ENCODE assay signal across 1 cellular context in genomic region chr16:79600636-79601091, GRCh38.
TF ChIP-seq lines count a peak whose summit lies in the region.

MAF (minus strand) TSS chr16:79600737; CDS start chr16:79599902, 835 bp downstream.

TF ChIP-seq in K562, 482 proteins besides CTCF, POLR2A, EP300 and RAD21 (continued from another document and continues in another):
- TF ChIP-seq, protein P1, sequence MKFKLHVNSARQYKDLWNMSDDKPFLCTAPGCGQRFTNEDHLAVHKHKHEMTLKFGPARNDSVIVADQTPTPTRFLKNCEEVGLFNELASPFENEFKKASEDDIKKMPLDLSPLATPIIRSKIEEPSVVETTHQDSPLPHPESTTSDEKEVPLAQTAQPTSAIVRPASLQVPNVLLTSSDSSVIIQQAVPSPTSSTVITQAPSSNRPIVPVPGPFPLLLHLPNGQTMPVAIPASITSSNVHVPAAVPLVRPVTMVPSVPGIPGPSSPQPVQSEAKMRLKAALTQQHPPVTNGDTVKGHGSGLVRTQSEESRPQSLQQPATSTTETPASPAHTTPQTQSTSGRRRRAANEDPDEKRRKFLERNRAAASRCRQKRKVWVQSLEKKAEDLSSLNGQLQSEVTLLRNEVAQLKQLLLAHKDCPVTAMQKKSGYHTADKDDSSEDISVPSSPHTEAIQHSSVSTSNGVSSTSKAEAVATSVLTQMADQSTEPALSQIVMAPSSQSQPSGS (CRISPR knock-in tag; IDR thresholded peaks at IDR 0.05), result no peak
- no peak for TF ChIP-seq ZC3H8 (IDR thresholded peaks at IDR 0.05)
- TF ChIP-seq, protein P2, sequence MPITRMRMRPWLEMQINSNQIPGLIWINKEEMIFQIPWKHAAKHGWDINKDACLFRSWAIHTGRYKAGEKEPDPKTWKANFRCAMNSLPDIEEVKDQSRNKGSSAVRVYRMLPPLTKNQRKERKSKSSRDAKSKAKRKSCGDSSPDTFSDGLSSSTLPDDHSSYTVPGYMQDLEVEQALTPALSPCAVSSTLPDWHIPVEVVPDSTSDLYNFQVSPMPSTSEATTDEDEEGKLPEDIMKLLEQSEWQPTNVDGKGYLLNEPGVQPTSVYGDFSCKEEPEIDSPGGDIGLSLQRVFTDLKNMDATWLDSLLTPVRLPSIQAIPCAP (CRISPR knock-in tag; IDR thresholded peaks at IDR 0.05; ENCODE audit: borderline replicate concordance), result no peak
- 0 out of 2 replicates have a peak, but pooled peaks have one; percentile 23 for TF ChIP-seq USF2 (CRISPR knock-in tag; IDR thresholded peaks at IDR 0.05)
- no peak for TF ChIP-seq MYBL2 (IDR thresholded peaks at IDR 0.05; ENCODE audit: low read depth)
- TF ChIP-seq MYBL2 (CRISPR knock-in tag; IDR thresholded peaks at IDR 0.05; ENCODE audit: borderline replicate concordance), result no peak
- no peak for TF ChIP-seq ZNF282 (CRISPR knock-in tag; IDR thresholded peaks at IDR 0.05)
- no peak for TF ChIP-seq ZNF134 (CRISPR knock-in tag; conservative IDR thresholded peaks at IDR 0.05)
- TF ChIP-seq NFIC (IDR thresholded peaks at IDR 0.05), result no peak
- TF ChIP-seq HSF4 (CRISPR knock-in tag; IDR thresholded peaks at IDR 0.05; ENCODE audit: borderline replicate concordance), result no peak
- no peak for TF ChIP-seq HDAC3 (IDR thresholded peaks at IDR 0.05; ENCODE audit: borderline replicate concordance, partially characterized antibody)
- TF ChIP-seq ZNF124 (CRISPR knock-in tag; IDR thresholded peaks at IDR 0.05), result no peak
- peak; percentile 40; the same call in 1 of the 2 replicates for TF ChIP-seq CREM (IDR thresholded peaks at IDR 0.05; ENCODE audit: low read depth)
- TF ChIP-seq, protein P3, sequence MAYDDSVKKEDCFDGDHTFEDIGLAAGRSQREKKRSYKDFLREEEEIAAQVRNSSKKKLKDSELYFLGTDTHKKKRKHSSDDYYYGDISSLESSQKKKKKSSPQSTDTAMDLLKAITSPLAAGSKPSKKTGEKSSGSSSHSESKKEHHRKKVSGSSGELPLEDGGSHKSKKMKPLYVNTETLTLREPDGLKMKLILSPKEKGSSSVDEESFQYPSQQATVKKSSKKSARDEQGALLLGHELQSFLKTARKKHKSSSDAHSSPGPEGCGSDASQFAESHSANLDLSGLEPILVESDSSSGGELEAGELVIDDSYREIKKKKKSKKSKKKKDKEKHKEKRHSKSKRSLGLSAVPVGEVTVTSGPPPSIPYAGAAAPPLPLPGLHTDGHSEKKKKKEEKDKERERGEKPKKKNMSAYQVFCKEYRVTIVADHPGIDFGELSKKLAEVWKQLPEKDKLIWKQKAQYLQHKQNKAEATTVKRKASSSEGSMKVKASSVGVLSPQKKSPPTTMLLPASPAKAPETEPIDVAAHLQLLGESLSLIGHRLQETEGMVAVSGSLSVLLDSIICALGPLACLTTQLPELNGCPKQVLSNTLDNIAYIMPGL (CRISPR knock-in tag; IDR thresholded peaks at IDR 0.05), result no peak
- TF ChIP-seq ZEB2 (IDR thresholded peaks at IDR 0.05), result no peak
- no peak for TF ChIP-seq JUNB (CRISPR knock-in tag; conservative IDR thresholded peaks at IDR 0.05)
- TF ChIP-seq NR3C1 (CRISPR knock-in tag; IDR thresholded peaks at IDR 0.05), result no peak
- no peak for TF ChIP-seq CHD4 (IDR thresholded peaks at IDR 0.05; ENCODE audit: insufficient read depth, insufficient replicate concordance, low read depth, low read length, poor library complexity, severe bottlenecking)
- no peak for TF ChIP-seq TRIM28 (IDR thresholded peaks at IDR 0.05)
- TF ChIP-seq BRF1 (IDR thresholded peaks at IDR 0.05; ENCODE audit: borderline replicate concordance, extremely low read depth, insufficient read length), result no peak
- no peak for TF ChIP-seq CBX1 (IDR thresholded peaks at IDR 0.05; ENCODE audit: low read depth)
- TF ChIP-seq, protein P4, sequence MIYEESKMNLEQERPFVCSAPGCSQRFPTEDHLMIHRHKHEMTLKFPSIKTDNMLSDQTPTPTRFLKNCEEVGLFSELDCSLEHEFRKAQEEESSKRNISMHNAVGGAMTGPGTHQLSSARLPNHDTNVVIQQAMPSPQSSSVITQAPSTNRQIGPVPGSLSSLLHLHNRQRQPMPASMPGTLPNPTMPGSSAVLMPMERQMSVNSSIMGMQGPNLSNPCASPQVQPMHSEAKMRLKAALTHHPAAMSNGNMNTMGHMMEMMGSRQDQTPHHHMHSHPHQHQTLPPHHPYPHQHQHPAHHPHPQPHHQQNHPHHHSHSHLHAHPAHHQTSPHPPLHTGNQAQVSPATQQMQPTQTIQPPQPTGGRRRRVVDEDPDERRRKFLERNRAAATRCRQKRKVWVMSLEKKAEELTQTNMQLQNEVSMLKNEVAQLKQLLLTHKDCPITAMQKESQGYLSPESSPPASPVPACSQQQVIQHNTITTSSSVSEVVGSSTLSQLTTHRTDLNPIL (CRISPR knock-in tag; IDR thresholded peaks at IDR 0.05), result no peak
- TF ChIP-seq FOXP1 (CRISPR knock-in tag; IDR thresholded peaks at IDR 0.05), result no peak
- TF ChIP-seq HDGF (IDR thresholded peaks at IDR 0.05), result no peak
- TF ChIP-seq, protein P5, sequence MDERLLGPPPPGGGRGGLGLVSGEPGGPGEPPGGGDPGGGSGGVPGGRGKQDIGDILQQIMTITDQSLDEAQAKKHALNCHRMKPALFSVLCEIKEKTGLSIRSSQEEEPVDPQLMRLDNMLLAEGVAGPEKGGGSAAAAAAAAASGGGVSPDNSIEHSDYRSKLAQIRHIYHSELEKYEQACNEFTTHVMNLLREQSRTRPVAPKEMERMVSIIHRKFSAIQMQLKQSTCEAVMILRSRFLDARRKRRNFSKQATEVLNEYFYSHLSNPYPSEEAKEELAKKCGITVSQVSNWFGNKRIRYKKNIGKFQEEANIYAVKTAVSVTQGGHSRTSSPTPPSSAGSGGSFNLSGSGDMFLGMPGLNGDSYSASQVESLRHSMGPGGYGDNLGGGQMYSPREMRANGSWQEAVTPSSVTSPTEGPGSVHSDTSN (CRISPR knock-in tag; IDR thresholded peaks at IDR 0.05; ENCODE audit: low read depth), result no peak
- TF ChIP-seq, protein P5 (tag; conservative IDR thresholded peaks at IDR 0.05; ENCODE audit: low read depth), result peak; percentile 92
- TF ChIP-seq TAF9B (IDR thresholded peaks at IDR 0.05; ENCODE audit: partially characterized antibody), result peak; percentile 82
- TF ChIP-seq MEF2D (tag; conservative IDR thresholded peaks at IDR 0.05; ENCODE audit: low read depth), result no peak
- no peak for TF ChIP-seq BDP1 (IDR thresholded peaks at IDR 0.05; ENCODE audit: insufficient read depth, insufficient read length)
- TF ChIP-seq DACH1 (IDR thresholded peaks at IDR 0.05; ENCODE audit: partially characterized antibody), result peak; percentile 94
- TF ChIP-seq CXXC5 (CRISPR knock-in tag; IDR thresholded peaks at IDR 0.05), result no peak
- no peak for TF ChIP-seq NONO (IDR thresholded peaks at IDR 0.05; ENCODE audit: low read depth in 2 of 2, low read length in 1 of 2)
- no peak for TF ChIP-seq COPS2 (conservative IDR thresholded peaks at IDR 0.05)
- TF ChIP-seq ZNF184 (CRISPR knock-in tag; IDR thresholded peaks at IDR 0.05), result no peak
- no peak for TF ChIP-seq NFIX (CRISPR knock-in tag; IDR thresholded peaks at IDR 0.05; ENCODE audit: low read depth)
- TF ChIP-seq SMAD4 (CRISPR knock-in tag; conservative IDR thresholded peaks at IDR 0.05), result no peak
- no peak for TF ChIP-seq STAT5B (CRISPR knock-in tag; IDR thresholded peaks at IDR 0.05)
- TF ChIP-seq HMGN3 (IDR thresholded peaks at IDR 0.05; ENCODE audit: borderline replicate concordance, extremely low read depth, insufficient read length, low read depth, low read length), result peak; percentile 17
- TF ChIP-seq U2AF2 (optimal IDR thresholded peaks at IDR 0.05; ENCODE audit: low read depth, low read length), result no peak
- TF ChIP-seq HDAC1 (IDR thresholded peaks at IDR 0.05), result no peak
- TF ChIP-seq THRA (IDR thresholded peaks at IDR 0.05), result no peak
- no peak for TF ChIP-seq ZNF280A (IDR thresholded peaks at IDR 0.05; ENCODE audit: low read depth, partially characterized antibody)
- TF ChIP-seq ZNF318 (IDR thresholded peaks at IDR 0.05; ENCODE audit: borderline replicate concordance in 1 of 2, low read depth in 1 of 2), result peak in 1 of 2 experiments; percentile 78; a peak in 2 of 4 replicates
- TF ChIP-seq ZFP30 (CRISPR knock-in tag; IDR thresholded peaks at IDR 0.05; ENCODE audit: borderline replicate concordance), result no peak
